ENCODE assay signal across 1 cellular context in genomic region chr19:17196610-17197009, GRCh38.
TF ChIP-seq lines count a peak whose summit lies in the region.

No MANE protein-coding gene starts in this region.

TF ChIP-seq in K562, 482 proteins besides CTCF, POLR2A, EP300 and RAD21:
- TF ChIP-seq POLR2B (IDR thresholded peaks at IDR 0.05; ENCODE audit: low read depth, partially characterized antibody): no peak
- no peak for TF ChIP-seq BCL6 (CRISPR knock-in tag; IDR thresholded peaks at IDR 0.05)
- TF ChIP-seq ELF4 (CRISPR knock-in tag; IDR thresholded peaks at IDR 0.05): 0 out of 2 replicates have a peak, but pooled peaks have one; percentile 12
